Comparison of ENCODE assay signal across 29 cellular contexts in genomic region chr11:134521001-134521400, GRCh38.
"Had no signal": no experiment of that assay in that cellular context is flagged by ENCODE, and none has a peak within 500 bp of the region (broad histone marks: within the 10 kb centered on the region; RNA-seq: fewer than 3 reads in every experiment).

No MANE protein-coding gene starts in this region.

- H3K4me1 ChIP-seq: gastrocnemius medialis, upper lobe of left lung, vagina had no signal

- DNase-seq: activated CD4-positive, alpha-beta memory T cell treated with anti-CD3 and anti-CD28 coated beads for 36 hours; activated CD4-positive, alpha-beta T cell treated with anti-CD3 and anti-CD28 coated beads, Interleukin-2, amount 10 ng/mL, durations not matched to agents 24 days and 14 days; activated CD4-positive, CD25-positive, alpha-beta regulatory T cell treated with anti-CD3 and anti-CD28 coated beads, Interleukin-2, amount 50 U/mL, for 72 hours; activated CD8-positive, alpha-beta memory T cell treated with anti-CD3 and anti-CD28 coated beads, Interleukin-2, amount 50 U/mL, for 4 hours; activated gamma-delta T cell; activated naive CD4-positive, alpha-beta T cell treated with anti-CD3 and anti-CD28 coated beads, Interleukin-2, amount 50 U/mL, for 16 hours; activated T-cell treated with anti-CD3 and anti-CD28 coated beads, Interleukin-2, amount 50 U/mL, for 1 hour; amniotic stem cell; brain microvascular endothelial cell; cortex of kidney; effector memory CD8-positive, alpha-beta T cell; erythroblast; gastrocnemius medialis; hippocampal formation; left colon; midbrain; naive thymus-derived CD4-positive, alpha-beta T cell; ovary; retina; stimulated activated CD4-positive, alpha-beta T cell treated with anti-CD3 and anti-CD28 coated beads, Interleukin-4, amount 100 ng/mL, for 24 hours; stimulated activated naive CD8-positive, alpha-beta T cell treated with anti-CD3 and anti-CD28 coated beads, Interleukin-15, amount 100 ng/mL, for 72 hours; substantia nigra; T1000; upper lobe of left lung had no signal

- H3K27me3 ChIP-seq: brain microvascular endothelial cell, ovary, upper lobe of left lung, vagina had no signal

- ATAC-seq: effector memory CD8-positive, alpha-beta T cell; gastrocnemius medialis; left colon; sciatic nerve; stimulated activated effector memory CD8-positive, alpha-beta T cell treated with anti-CD3 and anti-CD28 coated beads, Interleukin-12 subunit alpha, Interleukin-12 subunit beta, amount 100 ng/mL, for 72 hours had no signal

- H3K4me3 ChIP-seq: gastrocnemius medialis, ovary, prostate gland, skin epidermis, upper lobe of left lung, vagina had no signal

- H3K36me3 ChIP-seq: brain microvascular endothelial cell, gastrocnemius medialis, ovary, prostate gland, upper lobe of left lung, vagina had no signal

- H3K27ac Mint-ChIP-seq: activated CD4-positive, alpha-beta memory T cell treated with anti-CD3 and anti-CD28 coated beads for 36 hours; activated CD4-positive, alpha-beta T cell treated with anti-CD3 and anti-CD28 coated beads, Interleukin-2, amount 10 ng/mL, durations not matched to agents 24 days and 14 days; effector memory CD8-positive, alpha-beta T cell; naive thymus-derived CD4-positive, alpha-beta T cell; stimulated activated effector memory CD8-positive, alpha-beta T cell treated with anti-CD3 and anti-CD28 coated beads, Interleukin-12 subunit alpha, Interleukin-12 subunit beta, amount 100 ng/mL, for 72 hours; stimulated activated naive CD8-positive, alpha-beta T cell treated with anti-CD3 and anti-CD28 coated beads, Interleukin-15, amount 100 ng/mL, for 72 hours had no signal

- H3K4me1 Mint-ChIP-seq: activated CD4-positive, alpha-beta T cell treated with anti-CD3 and anti-CD28 coated beads, Interleukin-2, amount 10 ng/mL, durations not matched to agents 24 days and 14 days; naive thymus-derived CD4-positive, alpha-beta T cell; stimulated activated effector memory CD8-positive, alpha-beta T cell treated with anti-CD3 and anti-CD28 coated beads, Interleukin-12 subunit alpha, Interleukin-12 subunit beta, amount 100 ng/mL, for 72 hours; stimulated activated naive CD8-positive, alpha-beta T cell treated with anti-CD3 and anti-CD28 coated beads, Interleukin-15, amount 100 ng/mL, for 72 hours had no signal

- H3K4me3 Mint-ChIP-seq: activated CD4-positive, alpha-beta memory T cell treated with anti-CD3 and anti-CD28 coated beads for 36 hours; activated CD4-positive, alpha-beta T cell treated with anti-CD3 and anti-CD28 coated beads, Interleukin-2, amount 10 ng/mL, durations not matched to agents 24 days and 14 days; effector memory CD8-positive, alpha-beta T cell; naive thymus-derived CD4-positive, alpha-beta T cell; stimulated activated effector memory CD8-positive, alpha-beta T cell treated with anti-CD3 and anti-CD28 coated beads, Interleukin-12 subunit alpha, Interleukin-12 subunit beta, amount 100 ng/mL, for 72 hours; stimulated activated naive CD8-positive, alpha-beta T cell treated with anti-CD3 and anti-CD28 coated beads, Interleukin-15, amount 100 ng/mL, for 72 hours had no signal

- H3K27me3 Mint-ChIP-seq: activated CD4-positive, alpha-beta T cell treated with anti-CD3 and anti-CD28 coated beads, Interleukin-2, amount 10 ng/mL, durations not matched to agents 24 days and 14 days; stimulated activated naive CD8-positive, alpha-beta T cell treated with anti-CD3 and anti-CD28 coated beads, Interleukin-15, amount 100 ng/mL, for 72 hours had no signal

- H3K9me3 ChIP-seq: gastrocnemius medialis, ovary, prostate gland, upper lobe of left lung, vagina had no signal

- H3K27ac ChIP-seq: brain microvascular endothelial cell, gastrocnemius medialis, ovary, prostate gland, skin epidermis, upper lobe of left lung, vagina had no signal

- H3K36me3 Mint-ChIP-seq: activated CD4-positive, alpha-beta memory T cell treated with anti-CD3 and anti-CD28 coated beads for 36 hours; stimulated activated effector memory CD8-positive, alpha-beta T cell treated with anti-CD3 and anti-CD28 coated beads, Interleukin-12 subunit alpha, Interleukin-12 subunit beta, amount 100 ng/mL, for 72 hours had no signal

- H3K9me3 Mint-ChIP-seq: activated CD4-positive, alpha-beta memory T cell treated with anti-CD3 and anti-CD28 coated beads for 36 hours; activated CD4-positive, alpha-beta T cell treated with anti-CD3 and anti-CD28 coated beads, Interleukin-2, amount 10 ng/mL, durations not matched to agents 24 days and 14 days; stimulated activated naive CD8-positive, alpha-beta T cell treated with anti-CD3 and anti-CD28 coated beads, Interleukin-15, amount 100 ng/mL, for 72 hours had no signal
